ENCODE assay signal across 1 cellular context in genomic region chr6:99589290-99589672, GRCh38.
TF ChIP-seq lines count a peak whose summit lies in the region.

No MANE protein-coding gene starts in this region.

TF ChIP-seq in K562, 482 proteins besides CTCF, POLR2A, EP300 and RAD21:
- no peak for TF ChIP-seq IRF2 (CRISPR knock-in tag; IDR thresholded peaks at IDR 0.05)
- TF ChIP-seq ZNF445 (CRISPR knock-in tag; IDR thresholded peaks at IDR 0.05; ENCODE audit: low read depth) = no peak
- no peak for TF ChIP-seq ELK3 (CRISPR knock-in tag; IDR thresholded peaks at IDR 0.05)
- TF ChIP-seq ZNF407 (IDR thresholded peaks at IDR 0.05; ENCODE audit: low read depth) = no peak
- TF ChIP-seq KDM4B (IDR thresholded peaks at IDR 0.05; ENCODE audit: borderline replicate concordance in 2 of 2, low read depth in 1 of 2) = no peak
- no peak for TF ChIP-seq XRCC4 (IDR thresholded peaks at IDR 0.05; ENCODE audit: extremely low read depth, insufficient read depth, insufficient read length)
